ENCODE assay signal across 8 cellular contexts in genomic region chr16:29848420-29849297, GRCh38. TPM values are rescaled to one million over a fixed set of nuclear protein-coding genes. Genes with fewer than 3 reads are reported as not detected.
DNase-seq lines count a peak whose midpoint lies in the region; ATAC-seq and TF ChIP-seq lines count a peak whose summit lies in the region.

No MANE protein-coding gene starts in this region.

- no peaks in the 10 kb centered on the region for H3K27me3 Mint-ChIP-seq in activated CD4-positive, alpha-beta memory T cell treated with anti-CD3 and anti-CD28 coated beads for 36 hours

- no peaks in the 10 kb centered on the region for H3K9me3 ChIP-seq in A673 (ENCODE audit: low read depth, low read length, poor library complexity, severe bottlenecking)

- H3K27ac ChIP-seq in A673 (ENCODE audit: low read depth, low read length, poor library complexity, severe bottlenecking), result no peak overlapping the region

- H3K4me1 Mint-ChIP-seq in activated CD4-positive, alpha-beta memory T cell treated with anti-CD3 and anti-CD28 coated beads for 36 hours (ENCODE audit: low read depth), result peaks cover 6% of the 10 kb centered on the region

- no peaks in the 10 kb centered on the region for H3K36me3 ChIP-seq in A673 (ENCODE audit: insufficient read depth, low read length, poor library complexity, severe bottlenecking)

- peaks cover 4% of the 10 kb centered on the region for H3K4me1 ChIP-seq in A673 (ENCODE audit: insufficient read depth, low read length, poor library complexity, severe bottlenecking)

- CTCF ChIA-PET in A673 (lab: Charles Lee), result interaction anchor here (0.6 to 1.5 kb wide), 17 partner anchors 10 to 172 kb away, joined by 3 to 11 read pairs (median 6); partner anchors contain the start of genes CDIPT, MAZ, PAGR1 and SEZ6L2
- CTCF ChIA-PET in activated CD4-positive, alpha-beta memory T cell treated with anti-CD3 and anti-CD28 coated beads for 36 hours (lab: Charles Lee), result interaction anchor here (0.6 to 4.0 kb wide), 58 partner anchors 8 to 229 kb away, joined by 3 to 97 read pairs (median 4); partner anchors contain the start of genes ASPHD1, CDIPT, DOC2A and INO80E

- intact Hi-C loops in A673 (cut with micrococcal nuclease; ENCODE audit: unreplicated experiment), result no loop called here
- intact Hi-C loops in activated CD4-positive, alpha-beta memory T cell treated with anti-CD3 and anti-CD28 coated beads for 36 hours (cut with micrococcal nuclease), result loop anchor here (1.0 to 2.0 kb wide), 3 partner anchors 28 to 148 kb away; partner anchors contain the start of gene MVP

- POLR2A ChIA-PET in A673 (lab: Charles Lee; ENCODE audit: low non-redundant PET), result interaction anchor here (0.6 kb wide), 1 partner anchor 22 kb away, joined by 5 read pairs; no protein-coding TSS in a partner anchor
- POLR2A ChIA-PET in activated CD4-positive, alpha-beta memory T cell treated with anti-CD3 and anti-CD28 coated beads for 36 hours (lab: Charles Lee), result interaction anchor here (1.0 to 2.4 kb wide), 7 partner anchors 9 to 148 kb away, joined by 4 to 12 read pairs (median 5); partner anchors contain the start of genes MVP and PAGR1

- peaks cover 16% of the 10 kb centered on the region for H3K36me3 Mint-ChIP-seq in activated CD4-positive, alpha-beta memory T cell treated with anti-CD3 and anti-CD28 coated beads for 36 hours

- in situ Hi-C loops in GM13977 (cut with MboI; ENCODE audit: low pct_unique_long_range_greater_than_20kb, low sequenced_read_pairs, unreplicated experiment), result no loop called here

- peak; percentile 72 for DNase-seq in A673 (ENCODE audit: low spot score)
- DNase-seq in GM13977 (ENCODE audit: low spot score), result peak; percentile 82
- peak; percentile 29 for DNase-seq in NCI-H510A (lab: John Stamatoyannopoulos, UW)
- peak; percentile 88 for DNase-seq in activated CD4-positive, alpha-beta memory T cell treated with anti-CD3 and anti-CD28 coated beads for 36 hours
- DNase-seq in ecto neural progenitor cell (ENCODE audit: low spot score), result peak; percentile 76
- DNase-seq in lung microvascular endothelial cell (ENCODE audit: low read depth in 2 of 2), result peak; percentile 77 to 78
- peak; percentile 79 for DNase-seq in stimulated activated CD8-positive, alpha-beta memory T cell treated with anti-CD3 and anti-CD28 coated beads, Interleukin-15, amount 100 ng/mL, for 24 hours (ENCODE audit: low read depth)

- no peaks in the 10 kb centered on the region for H3K9me3 Mint-ChIP-seq in activated CD4-positive, alpha-beta memory T cell treated with anti-CD3 and anti-CD28 coated beads for 36 hours

- no peak overlapping the region for H3K4me3 Mint-ChIP-seq in activated CD4-positive, alpha-beta memory T cell treated with anti-CD3 and anti-CD28 coated beads for 36 hours

- H3K27me3 ChIP-seq in A673 (replicated peaks; ENCODE audit: insufficient read depth, low read depth, low read length, poor library complexity), result no peaks in the 10 kb centered on the region

- no peak overlapping the region for H3K4me3 ChIP-seq in A673 (ENCODE audit: low read depth, low read length, poor library complexity, severe bottlenecking)

- TF ChIP-seq CTCF in A673 (conservative IDR thresholded peaks at IDR 0.05; ENCODE audit: low read depth, low read length) (peak; percentile 96), GM13977 (IDR thresholded peaks at IDR 0.05; ENCODE audit: extremely low read depth, insufficient read depth, missing control alignments) (peak; percentile 96)

- ATAC-seq in GM19035 (IDR thresholded peaks at IDR 0.05; ENCODE audit: unreplicated experiment), result no peak

- no peak overlapping the region for H3K27ac Mint-ChIP-seq in activated CD4-positive, alpha-beta memory T cell treated with anti-CD3 and anti-CD28 coated beads for 36 hours

- BruUV-seq in A673 (replicated peaks; lab: Mats Ljungman, UMichigan), result no TSS peak

RNA-seq across cellular contexts. Expression of gene CDIPT, which starts 14.4 kb away (rescaled TPM):
- 51.7 and 55.6 TPM in 2 replicates for total RNA-seq in A673 (2021)
- 10 to 100 TPM; 39.5 to 43.9 TPM for total RNA-seq in activated CD4-positive, alpha-beta memory T cell treated with anti-CD3 and anti-CD28 coated beads for 36 hours
- total RNA-seq in lung microvascular endothelial cell, result 50.1 and 86.3 TPM in 2 replicates

RNA-seq across cellular contexts. Expression of gene MVP, which starts 28.4 kb away (rescaled TPM):
- total RNA-seq in A673 (2021), result 5.6 and 7.1 TPM in 2 replicates
- 100 to 1,000 TPM; 149 to 156 TPM for total RNA-seq in activated CD4-positive, alpha-beta memory T cell treated with anti-CD3 and anti-CD28 coated beads for 36 hours
- 122 and 182 TPM in 2 replicates for total RNA-seq in lung microvascular endothelial cell

RNA-seq across cellular contexts. Expression of gene PAGR1, which starts 32.7 kb away (rescaled TPM):
- total RNA-seq in A673 (2021) (47.4 and 50.0 TPM in 2 replicates), lung microvascular endothelial cell (11.1 and 16.3 TPM in 2 replicates)
- total RNA-seq in activated CD4-positive, alpha-beta memory T cell treated with anti-CD3 and anti-CD28 coated beads for 36 hours, result 10 to 100 TPM; 21.9 to 24.0 TPM

RNA-seq across cellular contexts. Expression of gene PRRT2, which starts 36.7 kb away (rescaled TPM):
- total RNA-seq in A673 (2021) (9.0 TPM in 2 replicates), lung microvascular endothelial cell (under 0.01 and 0.22 TPM in 2 replicates)
- 1 to 10 TPM in 1 of 2 experiments, under 1 TPM in 1; 1.00 to 2.6 TPM for total RNA-seq in activated CD4-positive, alpha-beta memory T cell treated with anti-CD3 and anti-CD28 coated beads for 36 hours

RNA-seq across cellular contexts. Expression of gene MAZ, which starts 42.3 kb away (rescaled TPM):
- total RNA-seq in A673 (2021) (457 and 516 TPM in 2 replicates), lung microvascular endothelial cell (109 and 125 TPM in 2 replicates)
- total RNA-seq in activated CD4-positive, alpha-beta memory T cell treated with anti-CD3 and anti-CD28 coated beads for 36 hours, result 100 to 1,000 TPM; 227 to 242 TPM

Comparison
In these comparisons a context has a peak if more than half of its experiments do, and no peak if none do; other contexts are left out.
1. DNase-seq: peak in every context shown above with its lines; median percentile 88 in activated CD4-positive, alpha-beta memory T cell treated with anti-CD3 and anti-CD28 coated beads for 36 hours; 82 in GM13977; 79 in stimulated activated CD8-positive, alpha-beta memory T cell treated with anti-CD3 and anti-CD28 coated beads, Interleukin-15, amount 100 ng/mL, for 24 hours; 78 in lung microvascular endothelial cell; 76 in ecto neural progenitor cell; 72 in A673; 29 in NCI-H510A.
2. RNA of gene MVP, which starts 28.4 kb away (total RNA-seq): 149 to 156 TPM in activated CD4-positive, alpha-beta memory T cell treated with anti-CD3 and anti-CD28 coated beads for 36 hours and 122 to 182 TPM in lung microvascular endothelial cell; 5.6 to 7.1 TPM in A673; every median in the first group is over 10 times any median in the second.